ENCODE assay signal across 8 cellular contexts in genomic region chr16:50964491-50964890, GRCh38.
"Had no signal": no experiment of that assay in that cellular context is flagged by ENCODE, and none has a peak within 500 bp of the region (broad histone marks: within the 10 kb centered on the region; RNA-seq: fewer than 3 reads in every experiment).

No MANE protein-coding gene starts in this region.

- FAIRE-seq: G401.6, GM12878, GM12891, GM12892, GM18507, GM19239 had no signal

- H3K4me3 ChIP-seq: GM12878 had no signal

- DNase-seq: GDM1, GF-D8 had no signal

- ATAC-seq: GM12878 had no signal
